9 cellular contexts compared by ENCODE assay signal in genomic region chr17:75059369-75060345, GRCh38. TPM values are rescaled to one million over a fixed set of nuclear protein-coding genes. Genes with fewer than 3 reads are reported as not detected.
DNase-seq lines count a peak whose midpoint lies in the region; ATAC-seq, FAIRE-seq and TF ChIP-seq lines count a peak whose summit lies in the region.
"Had no signal": no experiment of that assay in that cellular context is flagged by ENCODE, and none has a peak within 500 bp of the region (broad histone marks: within the 10 kb centered on the region; RNA-seq: fewer than 3 reads in every experiment).

No MANE protein-coding gene starts in this region.

- H3K27me3 ChIP-seq in foreskin keratinocyte = no peaks in the 10 kb centered on the region

- TF ChIP-seq EP300 in A549 (IDR thresholded peaks at IDR 0.05) = no peak

- 72% methylated on average over 25 of the region's 25 CpGs for WGBS in A549 (ENCODE audit: missing lambda C conversion rate)

- POLR2A ChIA-PET in A549 (lab: Yijun Ruan, JAX) = interaction anchor here (0.5 to 1.6 kb wide), 11 partner anchors 10 to 202 kb away, joined by 3 to 7 read pairs (median 4); partner anchors contain the start of genes ARMC7, GGA3, JPT1 and KCTD2

- peaks cover 3% of the 10 kb centered on the region for H3K36me3 Mint-ChIP-seq in T-helper 17 cell (ENCODE audit: low read depth)

- no peaks in the 10 kb centered on the region for H3K9me3 ChIP-seq in A549
- no peaks in the 10 kb centered on the region for H3K9me3 ChIP-seq in T-helper 17 cell (ENCODE audit: control insufficient read depth, low read length, poor library complexity, severe bottlenecking)
- H3K9me3 ChIP-seq: thoracic aorta had no signal

- no peak for TF ChIP-seq POLR2A in A549 (IDR thresholded peaks at IDR 0.05; ENCODE audit: low read length)

- H3K4me3 ChIP-seq in A549 = no peak overlapping the region
- H3K4me3 ChIP-seq: thoracic aorta had no signal

- no peaks in the 10 kb centered on the region for H3K27me3 Mint-ChIP-seq in T-helper 17 cell

- H3K4me1 Mint-ChIP-seq in T-helper 17 cell = peaks cover 7% of the 10 kb centered on the region

- no peak overlapping the region for H3K27ac ChIP-seq in A549
- H3K27ac ChIP-seq in foreskin keratinocyte = no peak overlapping the region
- H3K27ac ChIP-seq: thoracic aorta had no signal

- peak; percentile 62 to 71 for TF ChIP-seq RAD21 in A549 (conservative IDR thresholded peaks at IDR 0.05 in 1 of 2, IDR thresholded peaks at IDR 0.05 in 1 of 2)

- no peak overlapping the region for H3K27ac Mint-ChIP-seq in T-helper 17 cell

- CTCF ChIA-PET in A549 (lab: Yijun Ruan, JAX) = interaction anchor here (0.6 to 81.8 kb wide), 37 partner anchors 11 to 1073 kb away, joined by 3 to 3429 read pairs (median 5); partner anchors contain the start of genes ARMC7, HID1, MIF4GD and NT5C

- ATAC-seq in A549 (peak; percentile 77 to 85), T-helper 17 cell (peak; percentile 53), foreskin keratinocyte (no peak), GM21825 (IDR thresholded peaks at IDR 0.05; ENCODE audit: unreplicated experiment) (no peak), GM21717 (IDR thresholded peaks at IDR 0.05; ENCODE audit: unreplicated experiment) (no peak)

- intact Hi-C loops in posterior vena cava (cut with DNase I) = loop anchor here in 1 of 2 donors (10.0 kb wide), 1 partner anchor 145 kb away; the partner anchor contains the start of gene NUP85

- H3K4me2 ChIP-seq in A549 = no peak overlapping the region

- DNase-seq in A549 (ENCODE audit: low read depth in 1 of 2, low spot score in 1 of 2) (peak in 1 of 2 experiments; percentile 70), GM18507 (ENCODE audit: extremely low spot score, insufficient read length, low read depth) (no peak), T-helper 17 cell (no peak), foreskin keratinocyte (no peak), posterior vena cava (ENCODE audit: low spot score) (peak; percentile 69), NCI-H1436 treated with DMSO at 0.1 percent for 48 hours (lab: John Stamatoyannopoulos, UW) (no peak)

- FAIRE-seq in A549 (lab: Jason Lieb, UNC) (peak; percentile 98), GM18507 (lab: Jason Lieb, UNC) (peak; percentile 68)

- TF ChIP-seq CTCF in A549 (IDR thresholded peaks at IDR 0.05) (peak; percentile 62), foreskin keratinocyte (conservative IDR thresholded peaks at IDR 0.05) (peak; percentile 64)

- no peak overlapping the region for H3K4me3 Mint-ChIP-seq in T-helper 17 cell

- H3K4me1 ChIP-seq in A549 = no peaks in the 10 kb centered on the region
- H3K4me1 ChIP-seq in foreskin keratinocyte = no peaks in the 10 kb centered on the region

TF ChIP-seq in A549, 52 proteins besides CTCF, POLR2A, EP300 and RAD21:
- TF ChIP-seq BCL3 (IDR thresholded peaks at IDR 0.05) (no peak), NPAS2 (CRISPR knock-in tag; IDR thresholded peaks at IDR 0.05; ENCODE audit: borderline replicate concordance) (no peak), EHF (CRISPR knock-in tag; IDR thresholded peaks at IDR 0.05) (no peak), ZNF302 (CRISPR knock-in tag; IDR thresholded peaks at IDR 0.05) (no peak), HOXB13 (CRISPR knock-in tag; IDR thresholded peaks at IDR 0.05; ENCODE audit: low read depth) (no peak), REST (IDR thresholded peaks at IDR 0.05) (no peak), MAX (IDR thresholded peaks at IDR 0.05) (peak; percentile 46; the same call in 1 of the 2 replicates), SMC3 (IDR thresholded peaks at IDR 0.05) (peak; percentile 66)

RNA-seq across cellular contexts. Expression of gene KCTD2, which starts 12.6 kb away (rescaled TPM):
- polyA plus RNA-seq in A549 (2011; rRNA removed) (31.3 and 34.1 TPM in 2 replicates), A549 (2017; fragmentation: RNase III; extraction: RNeasy Plus Mini Kit Qiagen cat#74134 plus additional on column Dnase treatment) (16.3 to 18.8 TPM (median 18.6 TPM) in 3 replicates), foreskin keratinocyte (7.3 and 7.7 TPM in 2 replicates)
- 19.5 and 22.6 TPM in 2 replicates for polyA plus RNA-seq in A549 (2012; cell fraction: cytosol; rRNA removed)
- 17.5 and 23.1 TPM in 2 replicates for polyA plus RNA-seq in A549 (2012; cell fraction: nucleus; rRNA removed)
- 22.1 and 25.9 TPM in 2 replicates for polyA minus RNA-seq in A549 (2011; rRNA and poly(A)+ RNA removed)
- total RNA-seq in T-helper 17 cell (10 to 100 TPM; 20.4 to 27.7 TPM), foreskin keratinocyte (11.6 and 12.7 TPM in 2 replicates), posterior vena cava (10 to 100 TPM; 23.0 to 25.0 TPM)

RNA-seq across cellular contexts. Expression of gene ATP5PD, which starts 12.9 kb away (rescaled TPM):
- polyA plus RNA-seq in A549 (2011; rRNA removed) (314 and 333 TPM in 2 replicates), A549 (2017; fragmentation: RNase III; extraction: RNeasy Plus Mini Kit Qiagen cat#74134 plus additional on column Dnase treatment) (429 to 463 TPM (median 440 TPM) in 3 replicates), foreskin keratinocyte (425 and 434 TPM in 2 replicates)
- polyA plus RNA-seq in A549 (2012; cell fraction: cytosol; rRNA removed) = 255 and 282 TPM in 2 replicates
- 105 and 172 TPM in 2 replicates for polyA plus RNA-seq in A549 (2012; cell fraction: nucleus; rRNA removed)
- 103 and 169 TPM in 2 replicates for polyA minus RNA-seq in A549 (2011; rRNA and poly(A)+ RNA removed)
- total RNA-seq in T-helper 17 cell (100 to 1,000 TPM; 123 to 145 TPM), foreskin keratinocyte (318 and 323 TPM in 2 replicates), posterior vena cava (100 to 1,000 TPM; 205 to 235 TPM)

RNA-seq across cellular contexts. Expression of gene SLC16A5, which starts 28.1 kb away (rescaled TPM):
- polyA plus RNA-seq in A549 (2011; rRNA removed) (19.0 and 20.1 TPM in 2 replicates), A549 (2017; fragmentation: RNase III; extraction: RNeasy Plus Mini Kit Qiagen cat#74134 plus additional on column Dnase treatment) (19.5 to 27.6 TPM (median 27.2 TPM) in 3 replicates), foreskin keratinocyte (2.0 and 2.2 TPM in 2 replicates)
- polyA plus RNA-seq in A549 (2012; cell fraction: cytosol; rRNA removed) = 33.8 and 57.1 TPM in 2 replicates
- 110 and 141 TPM in 2 replicates for polyA plus RNA-seq in A549 (2012; cell fraction: nucleus; rRNA removed)
- polyA minus RNA-seq in A549 (2011; rRNA and poly(A)+ RNA removed) = 22.9 and 29.3 TPM in 2 replicates
- total RNA-seq in T-helper 17 cell (10 to 100 TPM; 11.7 to 14.9 TPM), foreskin keratinocyte (3.2 and 3.4 TPM in 2 replicates), posterior vena cava (1 to 10 TPM; 6.1 to 8.1 TPM)

RNA-seq across cellular contexts. Expression of gene MRPL58, which starts 47.2 kb away (rescaled TPM):
- polyA plus RNA-seq in A549 (2011; rRNA removed) (86.4 and 127 TPM in 2 replicates), A549 (2017; fragmentation: RNase III; extraction: RNeasy Plus Mini Kit Qiagen cat#74134 plus additional on column Dnase treatment) (89.4 to 105 TPM (median 95.3 TPM) in 3 replicates), foreskin keratinocyte (79.6 and 87.4 TPM in 2 replicates)
- polyA plus RNA-seq in A549 (2012; cell fraction: cytosol; rRNA removed) = 104 and 113 TPM in 2 replicates
- polyA plus RNA-seq in A549 (2012; cell fraction: nucleus; rRNA removed) = 49.1 and 82.1 TPM in 2 replicates
- polyA minus RNA-seq in A549 (2011; rRNA and poly(A)+ RNA removed) = 31.3 and 32.4 TPM in 2 replicates
- total RNA-seq in T-helper 17 cell (10 to 100 TPM; 13.7 to 19.1 TPM), foreskin keratinocyte (56.2 and 65.9 TPM in 2 replicates), posterior vena cava (10 to 100 TPM; 23.3 to 23.5 TPM)

RNA-seq across cellular contexts. Expression of gene ARMC7, which starts 50.1 kb away (rescaled TPM):
- polyA plus RNA-seq in A549 (2011; rRNA removed) = 8.5 and 9.5 TPM in 2 replicates
- polyA plus RNA-seq in A549 (2012; cell fraction: cytosol; rRNA removed) = 11.0 and 13.2 TPM in 2 replicates
- 16.6 and 18.3 TPM in 2 replicates for polyA plus RNA-seq in A549 (2012; cell fraction: nucleus; rRNA removed)
- 11.3 to 13.1 TPM (median 12.6 TPM) in 3 replicates for polyA plus RNA-seq in A549 (2017; fragmentation: RNase III; extraction: RNeasy Plus Mini Kit Qiagen cat#74134 plus additional on column Dnase treatment)
- polyA minus RNA-seq in A549 (2011; rRNA and poly(A)+ RNA removed) = 14.3 and 15.2 TPM in 2 replicates
- 1 to 10 TPM; 8.9 to 9.3 TPM for total RNA-seq in T-helper 17 cell
- total RNA-seq in foreskin keratinocyte = 3.5 and 4.4 TPM in 2 replicates
- 5.8 and 6.5 TPM in 2 replicates for polyA plus RNA-seq in foreskin keratinocyte
- total RNA-seq in posterior vena cava = 1 to 10 TPM; 5.8 to 6.4 TPM

Comparison
In these comparisons a context has a peak if more than half of its experiments do, and no peak if none do; other contexts are left out.
1. ATAC-seq: peak in A549 (2 of 2) and T-helper 17 cell (single experiment); none in foreskin keratinocyte (single experiment), GM21825 (single experiment) and GM21717 (single experiment).